ENCODE assay signal across 19 cellular contexts in the genomic region with DNA sequence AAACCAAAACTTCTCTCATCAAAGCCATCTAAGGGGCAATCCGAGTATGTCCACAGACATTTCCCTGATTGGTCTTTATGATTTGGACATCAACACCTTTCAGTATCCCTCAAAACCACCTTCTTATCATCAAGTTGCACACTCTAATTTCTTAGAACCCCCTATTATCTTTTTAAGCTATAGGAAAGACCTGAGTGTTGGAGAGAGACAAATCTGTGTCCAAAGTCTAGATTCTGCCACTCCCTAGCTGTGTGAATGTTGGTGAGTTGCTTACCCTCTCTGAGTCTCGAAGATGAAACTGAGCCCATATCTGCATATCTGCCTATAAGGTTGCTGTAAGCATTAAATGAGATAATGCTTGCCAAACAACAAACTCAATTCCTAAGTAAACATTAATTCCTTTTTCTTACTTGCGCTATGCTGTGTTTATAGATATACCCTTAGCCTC.
"Had no signal": no experiment of that assay in that cellular context is flagged by ENCODE, and none has a peak within 500 bp of the region (broad histone marks: within the 10 kb centered on the region; RNA-seq: fewer than 3 reads in every experiment).

No MANE protein-coding gene starts in this region.

- H3K4me3 Mint-ChIP-seq: activated B cell treated with CpG ODN at 0.5 μM for 24 hours; activated naive CD8-positive, alpha-beta T cell treated with anti-CD3 and anti-CD28 coated beads, Interleukin-2, amount 10 ng/mL, durations not matched to agents 7 days and 5 days; nephron had no signal

- FAIRE-seq: bronchial epithelial cell, islet of Langerhans had no signal

- H3K4me1 Mint-ChIP-seq: activated B cell treated with CpG ODN at 0.5 μM for 24 hours had no signal

- H3K27me3 Mint-ChIP-seq: activated B cell treated with CpG ODN at 0.5 μM for 24 hours; activated naive CD8-positive, alpha-beta T cell treated with anti-CD3 and anti-CD28 coated beads, Interleukin-2, amount 10 ng/mL, durations not matched to agents 7 days and 5 days had no signal

- ATAC-seq: gastroesophageal sphincter, heart left ventricle, left cardiac atrium had no signal

- H3K27ac Mint-ChIP-seq: activated B cell treated with CpG ODN at 0.5 μM for 24 hours; activated naive CD8-positive, alpha-beta T cell treated with anti-CD3 and anti-CD28 coated beads, Interleukin-2, amount 10 ng/mL, durations not matched to agents 7 days and 5 days; nephron had no signal

- H3K9me3 Mint-ChIP-seq: activated B cell treated with CpG ODN at 0.5 μM for 24 hours; activated naive CD8-positive, alpha-beta T cell treated with anti-CD3 and anti-CD28 coated beads, Interleukin-2, amount 10 ng/mL, durations not matched to agents 7 days and 5 days; nephron had no signal

- DNase-seq: activated B cell treated with CpG ODN at 0.5 μM for 24 hours; activated CD4-positive, alpha-beta T cell treated with anti-CD3 and anti-CD28 coated beads for 4 hours; activated naive CD8-positive, alpha-beta T cell treated with anti-CD3 and anti-CD28 coated beads, Interleukin-2, amount 10 ng/mL, durations not matched to agents 7 days and 5 days; amygdala; colonic mucosa; dorsolateral prefrontal cortex; heart left ventricle; left cardiac atrium; midbrain; ovary; stimulated activated CD4-positive, alpha-beta T cell treated with anti-CD3 and anti-CD28 coated beads, Interleukin-12 subunit alpha, Interleukin-12 subunit beta, amount 100 ng/mL, for 4 hours; stimulated activated CD4-positive, alpha-beta T cell treated with anti-CD3 and anti-CD28 coated beads, Interleukin-4, amount 100 ng/mL, for 4 hours; T1000; trophoblast cell; uterus had no signal
